11 cellular contexts compared by ENCODE assay signal in the genomic region with DNA sequence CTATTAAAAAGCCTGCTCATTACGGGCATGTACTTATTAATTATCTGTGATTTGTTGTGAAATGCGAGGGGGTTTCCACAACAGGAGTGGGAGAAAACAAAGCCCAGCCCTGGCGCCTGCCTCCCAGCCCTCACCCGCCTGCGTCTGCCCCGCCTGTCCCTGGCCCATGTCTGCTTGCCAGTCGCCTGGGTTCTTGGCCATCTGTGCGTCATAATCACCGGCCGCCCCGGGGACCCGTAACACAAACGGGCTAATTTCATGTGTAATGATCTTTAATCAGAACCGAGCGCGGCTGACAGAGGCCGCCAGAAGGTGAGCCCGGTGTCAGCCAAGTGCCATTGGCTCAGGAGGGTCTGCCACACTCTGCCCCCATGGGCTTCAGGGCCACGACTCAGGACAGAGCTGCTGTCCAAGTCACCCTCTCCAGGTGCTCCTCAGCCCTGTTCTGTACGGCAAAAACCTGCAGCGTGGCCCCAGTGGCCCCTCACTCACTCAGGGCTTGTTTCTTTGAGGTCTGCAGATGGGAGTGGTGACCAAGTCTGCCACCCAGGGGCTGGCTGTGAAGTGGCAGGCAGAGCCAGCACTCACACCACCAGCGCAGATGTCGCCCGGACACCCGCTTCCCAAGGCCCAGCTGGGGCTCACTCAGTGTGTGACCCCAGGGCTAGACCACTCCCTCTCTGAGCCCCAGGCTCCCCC. TPM values are rescaled to one million over a fixed set of nuclear protein-coding genes. Genes with fewer than 3 reads are reported as not detected.
DNase-seq lines count a peak whose midpoint lies in the region; ATAC-seq, FAIRE-seq and TF ChIP-seq lines count a peak whose summit lies in the region.
"Had no signal": no experiment of that assay in that cellular context is flagged by ENCODE, and none has a peak within 500 bp of the region (broad histone marks: within the 10 kb centered on the region; RNA-seq: fewer than 3 reads in every experiment).

No MANE protein-coding gene starts in this region.

- no peak for FAIRE-seq in K562 (lab: Jason Lieb, UNC)

- H3K9ac ChIP-seq in K562 (ENCODE audit: insufficient read depth in 1 of 2, low read depth in 2 of 2, low read length in 2 of 2), result no peak overlapping the region

- TF ChIP-seq RAD21 in K562 (CRISPR knock-in tag; conservative IDR thresholded peaks at IDR 0.05 in 1 of 2, IDR thresholded peaks at IDR 0.05 in 1 of 2), result peak in 1 of 2 experiments; percentile 43; a peak in 1 of 4 replicates

- no peaks in the 10 kb centered on the region for H4K20me1 ChIP-seq in K562 (replicated peaks; ENCODE audit: control insufficient read depth, insufficient read depth, low read length)

- POLR2A ChIA-PET in K562 (lab: Yijun Ruan, JAX), result interaction anchor here (1.1 kb wide), 1 partner anchor 9 kb away, joined by 4 read pairs; no protein-coding TSS in a partner anchor
- POLR2A ChIA-PET in naive thymus-derived CD4-positive, alpha-beta T cell (lab: Charles Lee), result no interaction called here

- peaks cover 0 to 6% (median 0%) of the 10 kb centered on the region in 7 donors for H3K4me1 Mint-ChIP-seq in naive thymus-derived CD4-positive, alpha-beta T cell

- TF ChIP-seq CTCF in K562 (IDR thresholded peaks at IDR 0.05 in 2 of 3, conservative IDR thresholded peaks at IDR 0.05 in 1 of 3; ENCODE audit: insufficient read depth in 2 of 3, low read depth in 1 of 3, low read length in 3 of 3), result peak; percentile 42 to 48 (median 46); a peak in 5 of 6 replicates

- no peak overlapping the region for H3K27ac Mint-ChIP-seq in naive thymus-derived CD4-positive, alpha-beta T cell

- no peak for TF ChIP-seq EP300 in K562 (IDR thresholded peaks at IDR 0.05; ENCODE audit: low read length)

- no peaks in the 10 kb centered on the region for H3K79me2 ChIP-seq in K562 (ENCODE audit: control insufficient read depth, insufficient read depth, low read length)

- H3K4me1 ChIP-seq in K562 (replicated peaks in 1 of 2; ENCODE audit: control insufficient read depth in 2 of 2, insufficient read depth in 2 of 2, low read length in 2 of 2), result peaks cover 4 to 40% of the 10 kb centered on the region in 2 experiments; a peak in 2 of 5 replicates
- H3K4me1 ChIP-seq in naive thymus-derived CD4-positive, alpha-beta T cell (ENCODE audit: control insufficient read depth in 2 of 2, insufficient read depth in 2 of 2, low read length in 2 of 2), result no peaks in the 10 kb centered on the region
- H3K4me1 ChIP-seq: right lobe of liver, SJSA1 had no signal

- no peaks in the 10 kb centered on the region for H3K27me3 Mint-ChIP-seq in naive thymus-derived CD4-positive, alpha-beta T cell

- peak; percentile 77 for ATAC-seq in K562
- ATAC-seq in naive thymus-derived CD4-positive, alpha-beta T cell, result peak; percentile 11
- ATAC-seq in GM21367 (IDR thresholded peaks at IDR 0.05; ENCODE audit: unreplicated experiment), result no peak

- H3K4me3 ChIP-seq in K562, result no peak overlapping the region
- no peak overlapping the region for H3K4me3 ChIP-seq in naive thymus-derived CD4-positive, alpha-beta T cell (ENCODE audit: low read length)
- H3K4me3 ChIP-seq: right lobe of liver, SJSA1, thoracic aorta had no signal

- H3K27ac ChIP-seq in K562 (ENCODE audit: extremely low read depth, low read depth, low read length), result no peak overlapping the region
- H3K27ac ChIP-seq in naive thymus-derived CD4-positive, alpha-beta T cell (ENCODE audit: low read depth, low read length), result no peak overlapping the region
- H3K27ac ChIP-seq: right lobe of liver, SJSA1, thoracic aorta had no signal

- in situ Hi-C loops in G401 (cut with HindIII; ENCODE audit: low sequenced_read_pairs), result no loop called here
- in situ Hi-C loops in K562 (cut with MboI), result no loop called here

- no TSS peak for BruUV-seq in K562 (replicated peaks; lab: Mats Ljungman, UMichigan)

- H3K36me3 ChIP-seq in K562 (ENCODE audit: control insufficient read depth, insufficient read depth, low read length), result no peaks in the 10 kb centered on the region
- H3K36me3 ChIP-seq in naive thymus-derived CD4-positive, alpha-beta T cell (ENCODE audit: control insufficient read depth in 2 of 3, insufficient read depth in 3 of 3, low read length in 3 of 3), result no peaks in the 10 kb centered on the region
- H3K36me3 ChIP-seq: right lobe of liver, SJSA1, thoracic aorta had no signal

- no peak overlapping the region for H2AFZ ChIP-seq in K562 (ENCODE audit: low read depth, low read length)

- H3K36me3 Mint-ChIP-seq in naive thymus-derived CD4-positive, alpha-beta T cell, result no peaks in the 10 kb centered on the region

- peaks cover 0 to 39% of the 10 kb centered on the region in 2 experiments; a peak in 4 of 5 replicates for H3K27me3 ChIP-seq in K562 (ENCODE audit: control insufficient read depth in 2 of 2, insufficient read depth in 2 of 2, low read length in 2 of 2)
- no peaks in the 10 kb centered on the region for H3K27me3 ChIP-seq in naive thymus-derived CD4-positive, alpha-beta T cell (ENCODE audit: control insufficient read depth in 2 of 2, insufficient read depth in 2 of 2, low read length in 2 of 2)
- H3K27me3 ChIP-seq: right lobe of liver had no signal

- no peaks in the 10 kb centered on the region for H3K9me3 ChIP-seq in K562 (replicated peaks; ENCODE audit: control insufficient read depth, insufficient read depth, low read depth, low read length)
- H3K9me3 ChIP-seq in naive thymus-derived CD4-positive, alpha-beta T cell (ENCODE audit: control insufficient read depth in 2 of 3, low read length in 3 of 3), result no peaks in the 10 kb centered on the region
- H3K9me3 ChIP-seq: right lobe of liver, SJSA1, thoracic aorta had no signal

- H3K9me1 ChIP-seq in K562 (ENCODE audit: control insufficient read depth, insufficient read depth, low read length), result no peaks in the 10 kb centered on the region

- H3K4me3 Mint-ChIP-seq in naive thymus-derived CD4-positive, alpha-beta T cell, result no peak overlapping the region

- peak; percentile 72 for DNase-seq in G401 (ENCODE audit: low spot score)
- peak; percentile 78 for DNase-seq in HuH-7 (ENCODE audit: low spot score)
- DNase-seq in K562 (ENCODE audit: extremely low read depth in 1 of 4, low spot score in 3 of 4), result peak; percentile 14 to 41 (median 38)
- no peak for DNase-seq in naive thymus-derived CD4-positive, alpha-beta T cell
- no peak for DNase-seq in NCI-H526 (lab: John Stamatoyannopoulos, UW)
- DNase-seq in effector CD4-positive, alpha-beta T cell, result no peak
- DNase-seq in NCI-H2196 treated with DMSO at 0.1 percent for 48 hours (lab: John Stamatoyannopoulos, UW; ENCODE audit: unreplicated experiment), result no peak
- DNase-seq: right lobe of liver had no signal

- H3K9me3 Mint-ChIP-seq in naive thymus-derived CD4-positive, alpha-beta T cell, result no peaks in the 10 kb centered on the region

- TF ChIP-seq POLR2A in K562 (conservative IDR thresholded peaks at IDR 0.05), result no peak

- CTCF ChIA-PET in K562 (lab: Yijun Ruan, JAX; ENCODE audit: low intra/inter-chr PET ratio), result interaction anchor here (1.6 kb wide), 1 partner anchor 12 kb away, joined by 4 read pairs; no protein-coding TSS in a partner anchor
- CTCF ChIA-PET in naive thymus-derived CD4-positive, alpha-beta T cell (lab: Charles Lee), result no interaction called here

- intact Hi-C loops in K562 (cut with micrococcal nuclease), result no loop called here
- intact Hi-C loops in naive thymus-derived CD4-positive, alpha-beta T cell (cut with micrococcal nuclease), result no loop called here

- WGBS in K562 (ENCODE audit: insufficient coverage, low coverage, missing lambda C conversion rate), result 32% methylated on average over 20 of the region's 25 CpGs

- no peak overlapping the region for H3K4me2 ChIP-seq in K562 (ENCODE audit: insufficient read depth, low read length)

RNA-seq across cellular contexts. Expression of a gene that starts 28.8 kb away (rescaled TPM):
- total RNA-seq in G401 (2014; rRNA removed; shearing (Covaris generic)), result 35.4 and 43.1 TPM in 2 replicates
- 7.7 and 30.8 TPM in 2 replicates for total RNA-seq in K562 (2011; cell fraction: chromatin; rRNA removed; ENCODE audit: low replicate concordance)
- total RNA-seq in K562 (2011; cell fraction: nucleolus; rRNA removed), result 50.7 and 57.4 TPM in 2 replicates
- total RNA-seq in K562 (2011; cell fraction: nucleoplasm; rRNA removed), result 23.5 and 25.0 TPM in 2 replicates
- 26.9 and 31.3 TPM in 2 replicates for total RNA-seq in K562 (2014; rRNA removed)
- total RNA-seq in K562 (2014; rRNA removed; fragmentation: Illumina TruSeq; extraction: Trizol), result 4.0 and 5.9 TPM in 2 replicates
- 14.1 and 14.4 TPM in 2 replicates for total RNA-seq in K562 (2015; rRNA removed; fragmentation: Illumina TruSeq; extraction: Trizol)
- total RNA-seq in K562 (2021), result 22.5 and 24.8 TPM in 2 replicates
- polyA plus RNA-seq in K562 (2011; rRNA removed), result 8.3 and 13.0 TPM in 2 replicates
- polyA plus RNA-seq in K562 (2011; cell fraction: cytosol; rRNA removed), result 15.9 and 36.8 TPM in 2 replicates
- 16.0 and 23.4 TPM in 2 replicates for polyA plus RNA-seq in K562 (2011; cell fraction: nucleus; rRNA removed)
- polyA plus RNA-seq in K562 (2012), result 14.7 and 19.4 TPM in 2 replicates
- polyA plus RNA-seq in K562 (2014; fragmentation: Illumina TruSeq; extraction: Trizol), result 16.3 and 16.5 TPM in 2 replicates
- polyA plus RNA-seq in K562 (2014; fragmentation: Nextera tagmentation; extraction: Ambion mirVana), result 1 to 10 TPM; 1.6 to 2.7 TPM
- 17.1 and 17.3 TPM in 2 replicates for polyA plus RNA-seq in K562 (2014; rRNA removed)
- polyA minus RNA-seq in K562 (2011; rRNA and poly(A)+ RNA removed), result 5.6 and 7.9 TPM in 2 replicates
- 11.5 and 13.2 TPM in 2 replicates for polyA minus RNA-seq in K562 (2011; cell fraction: cytosol; rRNA and poly(A)+ RNA removed)
- polyA minus RNA-seq in K562 (2011; cell fraction: nucleus; rRNA and poly(A)+ RNA removed), result 14.7 and 15.9 TPM in 2 replicates
- total RNA-seq in naive thymus-derived CD4-positive, alpha-beta T cell, result 10 to 100 TPM; 17.7 to 32.4 (median 19.9) TPM
- 10 to 100 TPM; 26.0 to 40.9 TPM for polyA plus RNA-seq in naive thymus-derived CD4-positive, alpha-beta T cell

RNA-seq across cellular contexts. Expression of a gene that starts 37.5 kb away (rescaled TPM):
- 18.3 and 31.4 TPM in 2 replicates for total RNA-seq in G401 (2014; rRNA removed; shearing (Covaris generic))
- 5.4 and 28.5 TPM in 2 replicates for total RNA-seq in K562 (2011; cell fraction: chromatin; rRNA removed; ENCODE audit: low replicate concordance)
- 35.3 and 36.0 TPM in 2 replicates for total RNA-seq in K562 (2011; cell fraction: nucleolus; rRNA removed)
- 16.8 and 20.9 TPM in 2 replicates for total RNA-seq in K562 (2011; cell fraction: nucleoplasm; rRNA removed)
- total RNA-seq in K562 (2014; rRNA removed), result 13.8 and 18.8 TPM in 2 replicates
- 5.1 and 8.9 TPM in 2 replicates for total RNA-seq in K562 (2014; rRNA removed; fragmentation: Illumina TruSeq; extraction: Trizol)
- 9.4 and 10.0 TPM in 2 replicates for total RNA-seq in K562 (2015; rRNA removed; fragmentation: Illumina TruSeq; extraction: Trizol)
- 13.6 and 15.1 TPM in 2 replicates for total RNA-seq in K562 (2021)
- 12.3 and 15.3 TPM in 2 replicates for polyA plus RNA-seq in K562 (2011; rRNA removed)
- 21.5 and 40.7 TPM in 2 replicates for polyA plus RNA-seq in K562 (2011; cell fraction: cytosol; rRNA removed)
- polyA plus RNA-seq in K562 (2011; cell fraction: nucleus; rRNA removed), result 15.0 and 24.7 TPM in 2 replicates
- 14.0 and 15.3 TPM in 2 replicates for polyA plus RNA-seq in K562 (2012)
- 6.4 and 10.0 TPM in 2 replicates for polyA plus RNA-seq in K562 (2014; fragmentation: Illumina TruSeq; extraction: Trizol)
- polyA plus RNA-seq in K562 (2014; fragmentation: Nextera tagmentation; extraction: Ambion mirVana), result 1 to 10 TPM; 4.2 to 9.1 TPM
- polyA plus RNA-seq in K562 (2014; rRNA removed), result 13.6 and 16.6 TPM in 2 replicates
- polyA minus RNA-seq in K562 (2011; rRNA and poly(A)+ RNA removed), result 4.6 and 8.9 TPM in 2 replicates
- 6.6 and 8.0 TPM in 2 replicates for polyA minus RNA-seq in K562 (2011; cell fraction: cytosol; rRNA and poly(A)+ RNA removed)
- polyA minus RNA-seq in K562 (2011; cell fraction: nucleus; rRNA and poly(A)+ RNA removed), result 7.5 and 8.1 TPM in 2 replicates
- total RNA-seq in naive thymus-derived CD4-positive, alpha-beta T cell, result 10 to 100 TPM; 23.3 to 42.6 (median 32.8) TPM
- 10 to 100 TPM; 42.4 to 52.9 TPM for polyA plus RNA-seq in naive thymus-derived CD4-positive, alpha-beta T cell

RNA-seq across cellular contexts. Expression of a gene that starts 37.6 kb away (rescaled TPM):
- total RNA-seq in G401 (2014; rRNA removed; shearing (Covaris generic)), result 26.7 and 27.3 TPM in 2 replicates
- total RNA-seq in K562 (2011; cell fraction: chromatin; rRNA removed; ENCODE audit: low replicate concordance), result 31.9 and 82.5 TPM in 2 replicates
- total RNA-seq in K562 (2011; cell fraction: nucleolus; rRNA removed), result 54.7 and 55.0 TPM in 2 replicates
- 34.4 and 38.9 TPM in 2 replicates for total RNA-seq in K562 (2011; cell fraction: nucleoplasm; rRNA removed)
- total RNA-seq in K562 (2014; rRNA removed) (23.1 and 35.9 TPM in 2 replicates), K562 (2014; rRNA removed; fragmentation: Illumina TruSeq; extraction: Trizol) (14.9 and 17.4 TPM in 2 replicates), K562 (2015; rRNA removed; fragmentation: Illumina TruSeq; extraction: Trizol) (18.1 and 23.1 TPM in 2 replicates), K562 (2021) (17.6 and 25.4 TPM in 2 replicates)
- polyA plus RNA-seq in K562 (2011; rRNA removed) (40.4 and 47.7 TPM in 2 replicates), K562 (2014; fragmentation: Illumina TruSeq; extraction: Trizol) (23.2 and 24.4 TPM in 2 replicates), K562 (2014; fragmentation: Nextera tagmentation; extraction: Ambion mirVana) (10 to 100 TPM; 27.5 to 40.4 TPM), K562 (2014; rRNA removed) (26.0 and 33.8 TPM in 2 replicates)
- 43.2 and 60.1 TPM in 2 replicates for polyA plus RNA-seq in K562 (2011; cell fraction: cytosol; rRNA removed)
- 134 and 144 TPM in 2 replicates for polyA plus RNA-seq in K562 (2011; cell fraction: nucleus; rRNA removed)
- polyA plus RNA-seq in K562 (2012), result 21.5 and 25.0 TPM in 2 replicates
- polyA minus RNA-seq in K562 (2011; rRNA and poly(A)+ RNA removed), result 26.6 and 39.0 TPM in 2 replicates
- polyA minus RNA-seq in K562 (2011; cell fraction: cytosol; rRNA and poly(A)+ RNA removed), result 14.7 and 14.8 TPM in 2 replicates
- polyA minus RNA-seq in K562 (2011; cell fraction: nucleus; rRNA and poly(A)+ RNA removed), result 22.8 and 39.8 TPM in 2 replicates
- total RNA-seq in naive thymus-derived CD4-positive, alpha-beta T cell, result 10 to 100 TPM; 35.3 to 48.9 (median 47.7) TPM
- polyA plus RNA-seq in naive thymus-derived CD4-positive, alpha-beta T cell, result 10 to 100 TPM; 27.2 to 36.2 TPM

RNA-seq across cellular contexts. Expression of a gene that starts 42.6 kb away (rescaled TPM):
- 10.1 TPM in 1 of 2 replicates, not detected in the other for total RNA-seq in G401 (2014; rRNA removed; shearing (Covaris generic))
- total RNA-seq in K562 (2011; cell fraction: chromatin; rRNA removed; ENCODE audit: low replicate concordance), result 4.5 and 12.0 TPM in 2 replicates
- 9.2 and 9.7 TPM in 2 replicates for total RNA-seq in K562 (2011; cell fraction: nucleolus; rRNA removed)
- 4.2 and 5.0 TPM in 2 replicates for total RNA-seq in K562 (2011; cell fraction: nucleoplasm; rRNA removed)
- total RNA-seq in K562 (2014; rRNA removed) (2.7 and 2.8 TPM in 2 replicates), K562 (2014; rRNA removed; fragmentation: Illumina TruSeq; extraction: Trizol) (0.35 and 0.51 TPM in 2 replicates), K562 (2015; rRNA removed; fragmentation: Illumina TruSeq; extraction: Trizol) (0.36 and 0.60 TPM in 2 replicates), K562 (2021) (1.1 and 1.3 TPM in 2 replicates)
- polyA plus RNA-seq in K562 (2011; rRNA removed) (0.93 and 2.8 TPM in 2 replicates), K562 (2014; fragmentation: Illumina TruSeq; extraction: Trizol) (0.46 and 0.70 TPM in 2 replicates), K562 (2014; fragmentation: Nextera tagmentation; extraction: Ambion mirVana) (under 1 TPM; 0.20 to 0.29 TPM), K562 (2014; rRNA removed) (0.88 TPM in 2 replicates)
- polyA plus RNA-seq in K562 (2011; cell fraction: cytosol; rRNA removed), result 1.1 and 1.7 TPM in 2 replicates
- 9.1 and 11.3 TPM in 2 replicates for polyA plus RNA-seq in K562 (2011; cell fraction: nucleus; rRNA removed)
- 0.99 and 1.8 TPM in 2 replicates for polyA plus RNA-seq in K562 (2012)
- polyA minus RNA-seq in K562 (2011; rRNA and poly(A)+ RNA removed), result 0.30 and 0.35 TPM in 2 replicates
- not detected in 2 replicates for polyA minus RNA-seq in K562 (2011; cell fraction: cytosol; rRNA and poly(A)+ RNA removed)
- 1.5 and 3.0 TPM in 2 replicates for polyA minus RNA-seq in K562 (2011; cell fraction: nucleus; rRNA and poly(A)+ RNA removed)
- 1 to 10 TPM in 4 of 5 experiments, under 1 TPM in 1; 0.91 to 3.8 (median 2.8) TPM for total RNA-seq in naive thymus-derived CD4-positive, alpha-beta T cell
- polyA plus RNA-seq in naive thymus-derived CD4-positive, alpha-beta T cell, result under 1 TPM; 0.07 to 0.30 TPM
- total RNA-seq: thoracic aorta had no signal

RNA-seq across cellular contexts. Expression of a gene that starts 47.5 kb away (rescaled TPM):
- total RNA-seq in G401 (2014; rRNA removed; shearing (Covaris generic)), result 23.2 and 31.8 TPM in 2 replicates
- 39.9 and 84.0 TPM in 2 replicates for total RNA-seq in K562 (2011; cell fraction: chromatin; rRNA removed; ENCODE audit: low replicate concordance)
- total RNA-seq in K562 (2011; cell fraction: nucleolus; rRNA removed), result 79.0 and 79.5 TPM in 2 replicates
- 56.5 and 60.1 TPM in 2 replicates for total RNA-seq in K562 (2011; cell fraction: nucleoplasm; rRNA removed)
- total RNA-seq in K562 (2014; rRNA removed), result 38.6 and 51.1 TPM in 2 replicates
- 14.5 and 15.3 TPM in 2 replicates for total RNA-seq in K562 (2014; rRNA removed; fragmentation: Illumina TruSeq; extraction: Trizol)
- total RNA-seq in K562 (2015; rRNA removed; fragmentation: Illumina TruSeq; extraction: Trizol), result 22.1 and 24.6 TPM in 2 replicates
- total RNA-seq in K562 (2021), result 32.5 and 32.9 TPM in 2 replicates
- 57.1 and 75.8 TPM in 2 replicates for polyA plus RNA-seq in K562 (2011; rRNA removed)
- polyA plus RNA-seq in K562 (2011; cell fraction: cytosol; rRNA removed), result 67.7 and 69.8 TPM in 2 replicates
- 96.6 and 97.5 TPM in 2 replicates for polyA plus RNA-seq in K562 (2011; cell fraction: nucleus; rRNA removed)
- polyA plus RNA-seq in K562 (2012), result 31.0 and 45.4 TPM in 2 replicates
- 22.8 and 27.7 TPM in 2 replicates for polyA plus RNA-seq in K562 (2014; fragmentation: Illumina TruSeq; extraction: Trizol)
- polyA plus RNA-seq in K562 (2014; fragmentation: Nextera tagmentation; extraction: Ambion mirVana), result 1 to 10 TPM; 3.6 to 7.0 TPM
- polyA plus RNA-seq in K562 (2014; rRNA removed), result 50.8 and 56.8 TPM in 2 replicates
- polyA minus RNA-seq in K562 (2011; rRNA and poly(A)+ RNA removed), result 15.3 and 20.9 TPM in 2 replicates
- polyA minus RNA-seq in K562 (2011; cell fraction: cytosol; rRNA and poly(A)+ RNA removed), result 18.1 and 21.2 TPM in 2 replicates
- 22.6 and 30.2 TPM in 2 replicates for polyA minus RNA-seq in K562 (2011; cell fraction: nucleus; rRNA and poly(A)+ RNA removed)
- 100 to 1,000 TPM in 1 of 5 experiments, 10 to 100 TPM in 4; 39.4 to 105 (median 69.6) TPM for total RNA-seq in naive thymus-derived CD4-positive, alpha-beta T cell
- 10 to 100 TPM; 32.7 to 47.9 TPM for polyA plus RNA-seq in naive thymus-derived CD4-positive, alpha-beta T cell

Comparison
In these comparisons a context has a peak if more than half of its experiments do, and no peak if none do; other contexts are left out.
1. DNase-seq: peak in G401 (single experiment), HuH-7 (single experiment) and K562 (4 of 4); none in naive thymus-derived CD4-positive, alpha-beta T cell (0 of 9), NCI-H526 (0 of 2), effector CD4-positive, alpha-beta T cell (single experiment) and NCI-H2196 treated with DMSO at 0.1 percent for 48 hours (single experiment).